8 cellular contexts compared by ENCODE assay signal in genomic region chr1:25744140-25744581, GRCh38. TPM values are rescaled to one million over a fixed set of nuclear protein-coding genes. Genes with fewer than 3 reads are reported as not detected.
DNase-seq lines count a peak whose midpoint lies in the region; ATAC-seq and TF ChIP-seq lines count a peak whose summit lies in the region.

No MANE protein-coding gene starts in this region.

- TF ChIP-seq CTCF in GM12872 (IDR thresholded peaks at IDR 0.05; ENCODE audit: insufficient read depth, low read depth, low read length) (0 out of 3 replicates have a peak, but pooled peaks have one; percentile 9), fibroblast of lung (conservative IDR thresholded peaks at IDR 0.05 in 1 of 2, IDR thresholded peaks at IDR 0.05 in 1 of 2; ENCODE audit: low read depth in 1 of 2, low read length in 2 of 2) (peak; percentile 52 to 69), nephron progenitor cell (IDR thresholded peaks at IDR 0.05) (no peak), GM20000 (IDR thresholded peaks at IDR 0.05; ENCODE audit: extremely low read depth, missing control alignments) (no peak), glutamatergic neuron (IDR thresholded peaks at IDR 0.05; ENCODE audit: partially characterized antibody, unreplicated experiment) (no peak)

- H4K20me1 ChIP-seq in fibroblast of lung (ENCODE audit: control insufficient read depth, extremely low read depth, insufficient read depth, low read length): no peaks in the 10 kb centered on the region

- H3K4me1 Mint-ChIP-seq in nephron progenitor cell (peaks cover 36% of the 10 kb centered on the region), glutamatergic neuron (ENCODE audit: low read depth, unreplicated experiment) (peaks cover 13% of the 10 kb centered on the region)
- H3K4me1 Mint-ChIP-seq in activated naive CD8-positive, alpha-beta T cell treated with anti-CD3 and anti-CD28 coated beads, Interleukin-2, amount 50 U/mL, for 24 hours: peaks cover 2% of the 10 kb centered on the region

- peaks cover 18% of the 10 kb centered on the region for H3K27me3 Mint-ChIP-seq in nephron progenitor cell (ENCODE audit: low read depth, poor library complexity)
- H3K27me3 Mint-ChIP-seq in glutamatergic neuron (ENCODE audit: unreplicated experiment): peaks cover 9% of the 10 kb centered on the region
- H3K27me3 Mint-ChIP-seq in activated naive CD8-positive, alpha-beta T cell treated with anti-CD3 and anti-CD28 coated beads, Interleukin-2, amount 50 U/mL, for 24 hours: peaks cover 3% of the 10 kb centered on the region

- no peak overlapping the region for H3K4me2 ChIP-seq in fibroblast of lung (ENCODE audit: extremely low read depth, insufficient read depth, low read length)

- H3K9me3 Mint-ChIP-seq in nephron progenitor cell: no peaks in the 10 kb centered on the region
- peaks cover 4% of the 10 kb centered on the region for H3K9me3 Mint-ChIP-seq in glutamatergic neuron (ENCODE audit: unreplicated experiment)
- no peaks in the 10 kb centered on the region for H3K9me3 Mint-ChIP-seq in activated naive CD8-positive, alpha-beta T cell treated with anti-CD3 and anti-CD28 coated beads, Interleukin-2, amount 50 U/mL, for 24 hours

- H3K9me3 ChIP-seq in fibroblast of lung (ENCODE audit: control insufficient read depth, insufficient read depth, low read depth, low read length): no peaks in the 10 kb centered on the region

- no peak overlapping the region for H3K4me3 ChIP-seq in fibroblast of lung (replicated peaks in 1 of 4; ENCODE audit: control extremely low read depth in 1 of 4, insufficient read depth in 1 of 4, low read depth in 3 of 4, low read length in 4 of 4)

- H3K4me1 ChIP-seq in fibroblast of lung (ENCODE audit: control insufficient read depth, extremely low read depth, insufficient read depth, low read length): peaks cover 15% of the 10 kb centered on the region

- H3K36me3 ChIP-seq in fibroblast of lung (ENCODE audit: control insufficient read depth, insufficient read depth, low read length): no peaks in the 10 kb centered on the region

- peaks cover 2% of the 10 kb centered on the region for H3K27me3 ChIP-seq in fibroblast of lung (ENCODE audit: control insufficient read depth, insufficient read depth, low read length)

- no peak overlapping the region for H3K27ac Mint-ChIP-seq in nephron progenitor cell
- no peak overlapping the region for H3K27ac Mint-ChIP-seq in glutamatergic neuron (ENCODE audit: unreplicated experiment)
- H3K27ac Mint-ChIP-seq in activated naive CD8-positive, alpha-beta T cell treated with anti-CD3 and anti-CD28 coated beads, Interleukin-2, amount 50 U/mL, for 24 hours: no peak overlapping the region

- no peaks in the 10 kb centered on the region for H3K79me2 ChIP-seq in fibroblast of lung (ENCODE audit: control insufficient read depth, insufficient read depth, low read length)

- no peak for ATAC-seq in activated naive CD8-positive, alpha-beta T cell treated with anti-CD3 and anti-CD28 coated beads, Interleukin-2, amount 50 U/mL, for 24 hours

- H3K4me3 Mint-ChIP-seq in nephron progenitor cell (no peak overlapping the region), glutamatergic neuron (ENCODE audit: unreplicated experiment) (no peak overlapping the region)
- no peak overlapping the region for H3K4me3 Mint-ChIP-seq in activated naive CD8-positive, alpha-beta T cell treated with anti-CD3 and anti-CD28 coated beads, Interleukin-2, amount 50 U/mL, for 24 hours

- DNase-seq in RPMI7951 (ENCODE audit: low read depth) (peak; percentile 54), fibroblast of lung (ENCODE audit: low read depth in 2 of 2) (peak; percentile 34 to 68), nephron progenitor cell (peak; percentile 38), GM20000 (ENCODE audit: low spot score) (no peak), glutamatergic neuron (no peak)
- no peak for DNase-seq in stimulated activated CD4-positive, alpha-beta T cell treated with anti-CD3 and anti-CD28 coated beads, Interleukin-15, amount 100 ng/mL, for 24 hours
- DNase-seq in activated naive CD8-positive, alpha-beta T cell treated with anti-CD3 and anti-CD28 coated beads, Interleukin-2, amount 50 U/mL, for 24 hours: no peak

- no peak overlapping the region for H3K9ac ChIP-seq in fibroblast of lung (ENCODE audit: insufficient read depth, low read length)

- H2AFZ ChIP-seq in fibroblast of lung (ENCODE audit: low read length): no peak overlapping the region

- H3K36me3 Mint-ChIP-seq in nephron progenitor cell (ENCODE audit: low read depth) (no peaks in the 10 kb centered on the region), glutamatergic neuron (ENCODE audit: unreplicated experiment) (no peaks in the 10 kb centered on the region)
- H3K36me3 Mint-ChIP-seq in activated naive CD8-positive, alpha-beta T cell treated with anti-CD3 and anti-CD28 coated beads, Interleukin-2, amount 50 U/mL, for 24 hours (ENCODE audit: low read depth): no peaks in the 10 kb centered on the region

- H3K27ac ChIP-seq in fibroblast of lung (ENCODE audit: insufficient read depth, low read length): peak overlapping the region; percentile 34

RNA-seq across cellular contexts. Expression of gene SELENON, which starts 55.8 kb away (rescaled TPM):
- total RNA-seq in RPMI7951 (2014; rRNA removed; shearing (Covaris generic)): 41.3 and 43.5 TPM in 2 replicates
- total RNA-seq in fibroblast of lung: 11.0 and 19.3 TPM in 2 replicates
- polyA plus RNA-seq in fibroblast of lung: 67.6 and 69.5 TPM in 2 replicates
- polyA plus RNA-seq in fibroblast of lung (2012): 81.1 and 108 TPM in 2 replicates
- polyA minus RNA-seq in fibroblast of lung (ENCODE audit: low replicate concordance): 172 and 276 TPM in 2 replicates
- 79.8 TPM for total RNA-seq in glutamatergic neuron (ENCODE audit: unreplicated experiment)

Comparison
In these comparisons a context has a peak if more than half of its experiments do, and no peak if none do; other contexts are left out.
1. CTCF ChIP-seq: peak in GM12872 (single experiment) and fibroblast of lung (2 of 2); none in nephron progenitor cell (single experiment), GM20000 (single experiment) and glutamatergic neuron (single experiment).
2. DNase-seq: peak in RPMI7951 (single experiment), fibroblast of lung (2 of 2) and nephron progenitor cell (single experiment); none in stimulated activated CD4-positive, alpha-beta T cell treated with anti-CD3 and anti-CD28 coated beads, Interleukin-15, amount 100 ng/mL, for 24 hours (single experiment), GM20000 (single experiment), glutamatergic neuron (single experiment) and activated naive CD8-positive, alpha-beta T cell treated with anti-CD3 and anti-CD28 coated beads, Interleukin-2, amount 50 U/mL, for 24 hours (single experiment).